In genomic region chr2:36753706-36754221, GRCh38 we compare ENCODE assay signal across 22 cellular contexts. TPM values are rescaled to one million over a fixed set of nuclear protein-coding genes. Genes with fewer than 3 reads are reported as not detected.
DNase-seq lines count a peak whose midpoint lies in the region; TF ChIP-seq lines count a peak whose summit lies in the region.
"Had no signal": no experiment of that assay in that cellular context is flagged by ENCODE, and none has a peak within 500 bp of the region (broad histone marks: within the 10 kb centered on the region; RNA-seq: fewer than 3 reads in every experiment).

No MANE protein-coding gene starts in this region.

- H3K4me1 ChIP-seq in esophagus squamous epithelium = no peaks in the 10 kb centered on the region
- no peaks in the 10 kb centered on the region for H3K4me1 ChIP-seq in testis
- H3K4me1 ChIP-seq: HAP-1, left ventricle myocardium inferior, thyroid gland had no signal

- H3K36me3 ChIP-seq in esophagus squamous epithelium (no peaks in the 10 kb centered on the region), testis (ENCODE audit: low read depth, missing control alignments) (no peaks in the 10 kb centered on the region)
- H3K36me3 ChIP-seq: brain microvascular endothelial cell, HAP-1, left ventricle myocardium inferior, thyroid gland had no signal

- intact Hi-C loops in esophagus squamous epithelium (cut with DNase I) (no loop called here), testis (cut with DNase I; ENCODE audit: low total_unique reads) (no loop called here)

- H3K9me3 ChIP-seq in esophagus squamous epithelium (no peaks in the 10 kb centered on the region), testis (no peaks in the 10 kb centered on the region)
- H3K9me3 ChIP-seq: HAP-1, left ventricle myocardium inferior, thyroid gland had no signal

- H3K4me3 ChIP-seq in fibroblast of pulmonary artery (replicated peaks; ENCODE audit: low read depth, low read length) (no peak overlapping the region), esophagus squamous epithelium (no peak overlapping the region), testis (no peak overlapping the region)
- H3K4me3 ChIP-seq: coronary artery, HAP-1, hepatocyte, left ventricle myocardium inferior, thyroid gland had no signal

- TF ChIP-seq CTCF in fibroblast of pulmonary artery (IDR thresholded peaks at IDR 0.05; ENCODE audit: low read length, missing control alignments) (no peak), esophagus squamous epithelium (IDR thresholded peaks at IDR 0.05) (no peak), testis (IDR thresholded peaks at IDR 0.05) (no peak)

- peak; percentile 28 for DNase-seq in ELR (ENCODE audit: low read depth)
- DNase-seq in NCI-H226 = peak; percentile 76
- peak; percentile 3 for DNase-seq in fibroblast of pulmonary artery (ENCODE audit: low read depth)
- peak; percentile 43 for DNase-seq in kidney tubule cell (ENCODE audit: low spot score)
- no peak for DNase-seq in NCI-H69 (lab: John Stamatoyannopoulos, UW)
- DNase-seq in esophagus squamous epithelium (lab: John Stamatoyannopoulos, UW) = no peak
- no peak for DNase-seq in NOMO-1 treated with dmso at 0.1 percent for 144 hours (lab: John Stamatoyannopoulos, UW; ENCODE audit: unreplicated experiment)
- DNase-seq in testis = no peak
- DNase-seq: activated CD4-positive, alpha-beta T cell treated with anti-CD3 and anti-CD28 coated beads for 4 hours; activated effector memory CD4-positive, alpha-beta T cell treated with anti-CD3 and anti-CD28 coated beads, Interleukin-2, amount 50 U/mL, for 16 hours; brain microvascular endothelial cell; foreskin fibroblast; left ventricle myocardium inferior; NCI-H146; NCI-H2171 treated with DMSO at 0.1 percent for 48 hours; SHP77 treated with DMSO at 0.1 percent for 48 hours; stimulated activated naive CD4-positive, alpha-beta T cell treated with Interleukin-2 at 50 U/mL for 16 hours; thyroid gland had no signal

- 52 to 55% methylated on average over 5 of the region's 5 CpGs for WGBS in esophagus squamous epithelium, 2 donors
- 62 to 72% methylated on average over 5 of the region's 5 CpGs for WGBS in testis, 2 donors

- H3K27ac ChIP-seq in esophagus squamous epithelium = no peak overlapping the region
- no peak overlapping the region for H3K27ac ChIP-seq in testis
- H3K27ac ChIP-seq: brain microvascular endothelial cell, coronary artery, hepatocyte, left ventricle myocardium inferior, thyroid gland had no signal

- H3K27me3 ChIP-seq in esophagus squamous epithelium (peaks cover 0 to 9% (median 0%) of the 10 kb centered on the region in 4 donors), testis (no peaks in the 10 kb centered on the region)
- H3K27me3 ChIP-seq: brain microvascular endothelial cell, hepatocyte, thyroid gland had no signal

- no peak for TF ChIP-seq POLR2A in esophagus squamous epithelium (IDR thresholded peaks at IDR 0.05)
- TF ChIP-seq POLR2A in testis (IDR thresholded peaks at IDR 0.05) = no peak

RNA-seq across cellular contexts. Expression of gene VIT, which starts 57.3 kb away (rescaled TPM):
- 10 to 100 TPM in 2 of 4 donors, 1 to 10 TPM in 2; 2.9 to 36.8 (median 10.6) TPM for total RNA-seq in esophagus squamous epithelium
- 1 to 10 TPM; 5.6 to 9.4 TPM for total RNA-seq in testis
- polyA plus RNA-seq in testis (ENCODE audit: insufficient read depth, low read depth, low replicate concordance) = 7.2 TPM
- total RNA-seq: progenitor cell of endocrine pancreas had no signal

Comparison
In these comparisons a context has a peak if more than half of its experiments do, and no peak if none do; other contexts are left out.
1. DNase-seq: peak in ELR (single experiment), NCI-H226 (single experiment), fibroblast of pulmonary artery (single experiment) and kidney tubule cell (single experiment); none in NCI-H69 (single experiment), esophagus squamous epithelium (single experiment), NOMO-1 treated with dmso at 0.1 percent for 144 hours (single experiment) and testis (single experiment).